Comparison of ENCODE assay signal across 8 cellular contexts in genomic region chr16:68257906-68258800, GRCh38. TPM values are rescaled to one million over a fixed set of nuclear protein-coding genes. Genes with fewer than 3 reads are reported as not detected.
DNase-seq lines count a peak whose midpoint lies in the region; ATAC-seq and TF ChIP-seq lines count a peak whose summit lies in the region.

No MANE protein-coding gene starts in this region.

- H3K4me3 Mint-ChIP-seq in activated CD8-positive, alpha-beta memory T cell treated with anti-CD3 and anti-CD28 coated beads, Interleukin-2, amount 10 ng/mL, durations not matched to agents 7 days and 5 days: no peak overlapping the region

- H3K36me3 Mint-ChIP-seq in activated CD8-positive, alpha-beta memory T cell treated with anti-CD3 and anti-CD28 coated beads, Interleukin-2, amount 10 ng/mL, durations not matched to agents 7 days and 5 days: peaks cover 2% of the 10 kb centered on the region

- ATAC-seq in right cardiac atrium (peak in 1 of 2 donors; percentile 15), thoracic aorta (ENCODE audit: insufficient number of reproducible peaks, low FRiP score, low read depth) (peak; percentile 43), GM21367 (IDR thresholded peaks at IDR 0.05; ENCODE audit: unreplicated experiment) (no peak)
- ATAC-seq in activated CD8-positive, alpha-beta memory T cell treated with anti-CD3 and anti-CD28 coated beads, Interleukin-2, amount 10 ng/mL, durations not matched to agents 7 days and 5 days: no peak

- H3K27ac ChIP-seq in right cardiac atrium (ENCODE audit: low read length) (peak overlapping the region; percentile 55), thoracic aorta (peak overlapping the region; percentile 88 to 99), WERI-Rb-1 (no peak overlapping the region)

- intact Hi-C loops in right cardiac atrium (cut with DNase I): no loop called here

- no peak overlapping the region for H3K4me3 ChIP-seq in right cardiac atrium (ENCODE audit: low read length)
- H3K4me3 ChIP-seq in thoracic aorta: no peak overlapping the region
- H3K4me3 ChIP-seq in WERI-Rb-1 (ENCODE audit: low read depth, low read length): no peak overlapping the region

- H3K36me3 ChIP-seq in thoracic aorta (peaks cover 41% of the 10 kb centered on the region), WERI-Rb-1 (no peaks in the 10 kb centered on the region; the same call in none of the 2 replicates)

- 69% methylated on average over 13 of the region's 13 CpGs for WGBS in right cardiac atrium

- no peaks in the 10 kb centered on the region for H3K27me3 ChIP-seq in right cardiac atrium (ENCODE audit: control insufficient read depth, insufficient read depth)
- no peaks in the 10 kb centered on the region for H3K27me3 ChIP-seq in thoracic aorta (replicated peaks; ENCODE audit: insufficient read depth)
- no peaks in the 10 kb centered on the region for H3K27me3 ChIP-seq in WERI-Rb-1 (ENCODE audit: insufficient read depth, low read depth, severe bottlenecking)

- H3K9me3 ChIP-seq in right cardiac atrium (ENCODE audit: control insufficient read depth, low read length) (no peaks in the 10 kb centered on the region), thoracic aorta (no peaks in the 10 kb centered on the region), WERI-Rb-1 (ENCODE audit: severe bottlenecking) (no peaks in the 10 kb centered on the region)

- H3K27ac Mint-ChIP-seq in activated CD8-positive, alpha-beta memory T cell treated with anti-CD3 and anti-CD28 coated beads, Interleukin-2, amount 10 ng/mL, durations not matched to agents 7 days and 5 days: no peak overlapping the region

- H3K9me3 Mint-ChIP-seq in activated CD8-positive, alpha-beta memory T cell treated with anti-CD3 and anti-CD28 coated beads, Interleukin-2, amount 10 ng/mL, durations not matched to agents 7 days and 5 days (ENCODE audit: low read depth): no peaks in the 10 kb centered on the region

- H3K4me1 ChIP-seq in right cardiac atrium (ENCODE audit: control insufficient read depth, insufficient read depth, low read length) (no peaks in the 10 kb centered on the region), thoracic aorta (ENCODE audit: control insufficient read depth in 1 of 2, low read depth in 2 of 2) (peaks cover 9 to 23% of the 10 kb centered on the region in 2 donors)

- DNase-seq in SHP77 (lab: John Stamatoyannopoulos, UW) (peak; percentile 11 to 36), SHP77 treated with DMSO at 0.1 percent for 48 hours (lab: John Stamatoyannopoulos, UW) (no peak), RPMI8226 (peak; percentile 69), right cardiac atrium (peak in 1 of 3 donors; percentile 47), thoracic aorta (ENCODE audit: low spot score) (no peak), WERI-Rb-1 (no peak)
- DNase-seq in activated CD8-positive, alpha-beta memory T cell treated with anti-CD3 and anti-CD28 coated beads, Interleukin-2, amount 10 ng/mL, durations not matched to agents 7 days and 5 days: no peak

- CTCF ChIA-PET in activated CD8-positive, alpha-beta memory T cell treated with anti-CD3 and anti-CD28 coated beads, Interleukin-2, amount 10 ng/mL, durations not matched to agents 7 days and 5 days (lab: Charles Lee): interaction anchor here (0.9 to 8.9 kb wide), 5 partner anchors 18 to 262 kb away, joined by 3 to 451 read pairs (median 3); no protein-coding TSS in a partner anchor

- H3K4me1 Mint-ChIP-seq in activated CD8-positive, alpha-beta memory T cell treated with anti-CD3 and anti-CD28 coated beads, Interleukin-2, amount 10 ng/mL, durations not matched to agents 7 days and 5 days: peaks cover 17% of the 10 kb centered on the region

- TF ChIP-seq CTCF in thoracic aorta (IDR thresholded peaks at IDR 0.05) (no peak), WERI-Rb-1 (IDR thresholded peaks at IDR 0.05; ENCODE audit: low read depth, low read length) (no peak)

- H3K27me3 Mint-ChIP-seq in activated CD8-positive, alpha-beta memory T cell treated with anti-CD3 and anti-CD28 coated beads, Interleukin-2, amount 10 ng/mL, durations not matched to agents 7 days and 5 days: no peaks in the 10 kb centered on the region

RNA-seq across cellular contexts. Expression of gene SLC7A6, which starts 6.2 kb away (rescaled TPM):
- total RNA-seq in right cardiac atrium (10 to 100 TPM; 39.0 to 60.7 (median 51.3) TPM), thoracic aorta (100 to 1,000 TPM in 1 of 2 donors, 10 to 100 TPM in 1; 92.1 to 125 TPM)
- polyA plus RNA-seq in right cardiac atrium: 25.0 TPM
- total RNA-seq in activated CD8-positive, alpha-beta memory T cell treated with anti-CD3 and anti-CD28 coated beads, Interleukin-2, amount 10 ng/mL, durations not matched to agents 7 days and 5 days: 10 to 100 TPM; 73.3 to 99.5 TPM

RNA-seq across cellular contexts. Expression of gene PLA2G15, which starts 13.0 kb away (rescaled TPM):
- total RNA-seq in right cardiac atrium (10 to 100 TPM; 20.2 to 30.8 (median 28.7) TPM), thoracic aorta (10 to 100 TPM; 17.8 to 34.9 TPM)
- 18.2 TPM for polyA plus RNA-seq in right cardiac atrium
- total RNA-seq in activated CD8-positive, alpha-beta memory T cell treated with anti-CD3 and anti-CD28 coated beads, Interleukin-2, amount 10 ng/mL, durations not matched to agents 7 days and 5 days: 1 to 10 TPM; 8.4 to 9.3 TPM

RNA-seq across cellular contexts. Expression of gene ESRP2, which starts 22.2 kb away (rescaled TPM):
- total RNA-seq in right cardiac atrium: under 1 TPM; 0.14 to 0.59 (median 0.36) TPM
- 0.16 TPM for polyA plus RNA-seq in right cardiac atrium
- total RNA-seq in thoracic aorta: 1 to 10 TPM; 2.0 to 9.1 TPM
- total RNA-seq in activated CD8-positive, alpha-beta memory T cell treated with anti-CD3 and anti-CD28 coated beads, Interleukin-2, amount 10 ng/mL, durations not matched to agents 7 days and 5 days: not detected

RNA-seq across cellular contexts. Expression of gene SLC7A6OS, which starts 52.6 kb away (rescaled TPM):
- total RNA-seq in right cardiac atrium (10 to 100 TPM; 10.9 to 13.4 (median 11.9) TPM), thoracic aorta (10 to 100 TPM; 15.6 to 22.6 TPM)
- polyA plus RNA-seq in right cardiac atrium: 7.9 TPM
- 10 to 100 TPM; 29.8 to 30.8 TPM for total RNA-seq in activated CD8-positive, alpha-beta memory T cell treated with anti-CD3 and anti-CD28 coated beads, Interleukin-2, amount 10 ng/mL, durations not matched to agents 7 days and 5 days

RNA-seq across cellular contexts. Expression of gene PRMT7, which starts 52.7 kb away (rescaled TPM):
- 10 to 100 TPM; 20.8 to 34.7 (median 32.2) TPM for total RNA-seq in right cardiac atrium
- polyA plus RNA-seq in right cardiac atrium: 34.5 TPM
- total RNA-seq in thoracic aorta: 10 to 100 TPM; 46.6 to 74.2 TPM
- 10 to 100 TPM; 60.9 to 73.9 TPM for total RNA-seq in activated CD8-positive, alpha-beta memory T cell treated with anti-CD3 and anti-CD28 coated beads, Interleukin-2, amount 10 ng/mL, durations not matched to agents 7 days and 5 days

Comparison
In these comparisons a context has a peak if more than half of its experiments do, and no peak if none do; other contexts are left out.
1. DNase-seq: peak in SHP77 (2 of 2) and RPMI8226 (single experiment); none in SHP77 treated with DMSO at 0.1 percent for 48 hours (single experiment), thoracic aorta (single experiment), activated CD8-positive, alpha-beta memory T cell treated with anti-CD3 and anti-CD28 coated beads, Interleukin-2, amount 10 ng/mL, durations not matched to agents 7 days and 5 days (single experiment) and WERI-Rb-1 (single experiment).